10 cellular contexts compared by ENCODE assay signal in genomic region chr3:159798951-159799350, GRCh38. TPM values are rescaled to one million over a fixed set of nuclear protein-coding genes. Genes with fewer than 3 reads are reported as not detected.
DNase-seq lines count a peak whose midpoint lies in the region; ATAC-seq and TF ChIP-seq lines count a peak whose summit lies in the region.
"Had no signal": no experiment of that assay in that cellular context is flagged by ENCODE, and none has a peak within 500 bp of the region (broad histone marks: within the 10 kb centered on the region; RNA-seq: fewer than 3 reads in every experiment).

No MANE protein-coding gene starts in this region.

- no peaks in the 10 kb centered on the region for H3K27me3 Mint-ChIP-seq in mesothelial cell of epicardium (ENCODE audit: low read depth)
- H3K27me3 Mint-ChIP-seq in T-helper 2 cell treated with Interferon-gamma antibody and Interleukin-4, amounts not matched to agents 5 μg/mL and 100 μg/mL, for 36 hours (ENCODE audit: low read depth) = peaks cover 10% of the 10 kb centered on the region

- peaks cover 10% of the 10 kb centered on the region for H3K36me3 Mint-ChIP-seq in mesothelial cell of epicardium
- H3K36me3 Mint-ChIP-seq in T-helper 2 cell treated with Interferon-gamma antibody and Interleukin-4, amounts not matched to agents 5 μg/mL and 100 μg/mL, for 36 hours (ENCODE audit: low read depth) = no peaks in the 10 kb centered on the region

- peaks cover 39% of the 10 kb centered on the region for H3K4me1 Mint-ChIP-seq in mesothelial cell of epicardium
- H3K4me1 Mint-ChIP-seq in T-helper 2 cell treated with Interferon-gamma antibody and Interleukin-4, amounts not matched to agents 5 μg/mL and 100 μg/mL, for 36 hours (ENCODE audit: low read depth) = no peaks in the 10 kb centered on the region

- H3K27ac Mint-ChIP-seq in mesothelial cell of epicardium = peak overlapping the region; percentile 96
- no peak overlapping the region for H3K27ac Mint-ChIP-seq in T-helper 2 cell treated with Interferon-gamma antibody and Interleukin-4, amounts not matched to agents 5 μg/mL and 100 μg/mL, for 36 hours

- CTCF ChIA-PET in HEK293T (lab: Yijun Ruan, JAX) = interaction anchor here (0.7 kb wide), 1 partner anchor 189 kb away, joined by 4 read pairs; no protein-coding TSS in a partner anchor

- H3K9me3 Mint-ChIP-seq in mesothelial cell of epicardium = peaks cover 9% of the 10 kb centered on the region
- H3K9me3 Mint-ChIP-seq in T-helper 2 cell treated with Interferon-gamma antibody and Interleukin-4, amounts not matched to agents 5 μg/mL and 100 μg/mL, for 36 hours = no peaks in the 10 kb centered on the region

- H3K4me3 ChIP-seq in epithelial cell of proximal tubule (ENCODE audit: low read depth, low read length) = no peak overlapping the region

- POLR2A ChIA-PET in HEK293T (lab: Yijun Ruan, JAX) = no interaction called here

- TF ChIP-seq CTCF in epithelial cell of proximal tubule (conservative IDR thresholded peaks at IDR 0.05; ENCODE audit: low read depth, low read length) (no peak), mesothelial cell of epicardium (IDR thresholded peaks at IDR 0.05; ENCODE audit: unreplicated experiment) (no peak)

- in situ Hi-C loops in ACHN (cut with HindIII; ENCODE audit: low pct_ligation_motif_present, low pct_unique_long_range_greater_than_20kb, low sequenced_read_pairs) = no loop called here

- H3K4me3 Mint-ChIP-seq in mesothelial cell of epicardium = no peak overlapping the region
- H3K4me3 Mint-ChIP-seq in T-helper 2 cell treated with Interferon-gamma antibody and Interleukin-4, amounts not matched to agents 5 μg/mL and 100 μg/mL, for 36 hours = no peak overlapping the region

- DNase-seq in ACHN = peak; percentile 19
- DNase-seq in M059J (ENCODE audit: low read depth) = peak; percentile 93
- peak; percentile 81 for DNase-seq in epithelial cell of proximal tubule (ENCODE audit: low read depth)
- DNase-seq in mesothelial cell of epicardium (ENCODE audit: low spot score in 2 of 2, unreplicated experiment in 2 of 2) = no peak
- no peak for DNase-seq in HEK293T (ENCODE audit: extremely low spot score)
- no peak for DNase-seq in T-helper 2 cell treated with Interferon-gamma antibody and Interleukin-4, amounts not matched to agents 5 μg/mL and 100 μg/mL, for 36 hours (ENCODE audit: low spot score)
- no peak for DNase-seq in medulla oblongata (ENCODE audit: extremely low spot score)
- DNase-seq: activated CD4-positive, CD25-positive, alpha-beta regulatory T cell; NCI-H1694 had no signal

- no peak for ATAC-seq in HG02588 (IDR thresholded peaks at IDR 0.05; ENCODE audit: unreplicated experiment)

TF ChIP-seq in HEK293T, 16 proteins besides CTCF, POLR2A, EP300 and RAD21:
- TF ChIP-seq SP1 (IDR thresholded peaks at IDR 0.05) = no peak
- no peak for TF ChIP-seq FOXK2 (IDR thresholded peaks at IDR 0.05)
- no peak for TF ChIP-seq L3MBTL2 (conservative IDR thresholded peaks at IDR 0.05)
- TF ChIP-seq SUZ12 (IDR thresholded peaks at IDR 0.05) = no peak
- no peak for TF ChIP-seq CTBP1 (IDR thresholded peaks at IDR 0.05; ENCODE audit: borderline replicate concordance)
- no peak for TF ChIP-seq HDGF (IDR thresholded peaks at IDR 0.05; ENCODE audit: borderline replicate concordance)
- no peak for TF ChIP-seq LEF1 (IDR thresholded peaks at IDR 0.05; ENCODE audit: borderline replicate concordance)
- TF ChIP-seq ARNT (IDR thresholded peaks at IDR 0.05) = no peak
- TF ChIP-seq FOXM1 (IDR thresholded peaks at IDR 0.05; ENCODE audit: borderline replicate concordance) = no peak
- no peak for TF ChIP-seq PKNOX1 (IDR thresholded peaks at IDR 0.05)
- TF ChIP-seq FOXA1 (IDR thresholded peaks at IDR 0.05) = no peak
- TF ChIP-seq NFRKB (IDR thresholded peaks at IDR 0.05) = no peak
- TF ChIP-seq TARDBP (IDR thresholded peaks at IDR 0.05) = no peak
- no peak for TF ChIP-seq BHLHE40 (IDR thresholded peaks at IDR 0.05; ENCODE audit: borderline replicate concordance)
- no peak for TF ChIP-seq ELF4 (IDR thresholded peaks at IDR 0.05)
TF ChIP-seq in HEK293T: peak in this region for 0.

RNA-seq across cellular contexts. Expression of gene SCHIP1, which starts 40.7 kb away (rescaled TPM):
- 0.49 and 0.89 TPM in 2 replicates for total RNA-seq in M059J (2014; rRNA removed; shearing (Covaris generic))
- total RNA-seq in epithelial cell of proximal tubule (3.0 and 8.7 TPM in 2 replicates), mesothelial cell of epicardium (9.2 to 10.6 TPM (median 9.8 TPM) in 3 replicates)

Comparison
In these comparisons a context has a peak if more than half of its experiments do, and no peak if none do; other contexts are left out.
1. DNase-seq: peak in ACHN (single experiment), M059J (single experiment) and epithelial cell of proximal tubule (single experiment); none in mesothelial cell of epicardium (0 of 2), HEK293T (single experiment), T-helper 2 cell treated with Interferon-gamma antibody and Interleukin-4, amounts not matched to agents 5 μg/mL and 100 μg/mL, for 36 hours (single experiment) and medulla oblongata (single experiment).